ENCODE assay signal across 1 cellular context in the genomic region with DNA sequence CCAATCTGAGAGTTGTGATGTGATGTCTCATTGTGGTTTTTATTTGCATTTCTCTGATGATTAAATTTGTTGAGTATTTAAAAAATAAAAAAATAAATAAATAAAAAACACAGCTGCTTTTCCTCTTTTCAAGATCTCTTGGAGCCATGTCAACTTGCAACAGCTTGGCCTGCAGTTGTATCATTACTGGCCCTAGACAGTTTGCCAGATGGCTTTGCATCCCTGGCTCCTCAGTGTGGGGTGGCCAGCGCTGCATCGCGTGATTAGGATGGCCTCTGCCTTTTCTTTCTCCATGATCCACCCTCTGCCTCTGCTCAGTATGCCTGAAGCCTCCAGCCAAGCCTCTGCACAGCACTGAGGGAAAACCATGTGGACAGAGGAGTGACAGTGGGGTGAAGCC.
TF ChIP-seq lines count a peak whose summit lies in the region.

No MANE protein-coding gene starts in this region.

TF ChIP-seq in SK-N-SH, 30 proteins besides CTCF, POLR2A, EP300 and RAD21 (continued from another document):
- TF ChIP-seq USF2 (IDR thresholded peaks at IDR 0.05; ENCODE audit: borderline replicate concordance, low read depth, low read length) (no peak), RFX5 (IDR thresholded peaks at IDR 0.05; ENCODE audit: low read length) (no peak), ZBTB33 (IDR thresholded peaks at IDR 0.05; ENCODE audit: borderline replicate concordance, low read depth) (no peak), POLR2AphosphoS5 (IDR thresholded peaks at IDR 0.05; ENCODE audit: low read depth, low read length) (no peak), SIN3A (IDR thresholded peaks at IDR 0.05; ENCODE audit: borderline replicate concordance, low read depth, low read length) (no peak), NRF1 (IDR thresholded peaks at IDR 0.05; ENCODE audit: low read depth, low read length) (no peak)
